ENCODE assay signal across 19 cellular contexts in the genomic region with DNA sequence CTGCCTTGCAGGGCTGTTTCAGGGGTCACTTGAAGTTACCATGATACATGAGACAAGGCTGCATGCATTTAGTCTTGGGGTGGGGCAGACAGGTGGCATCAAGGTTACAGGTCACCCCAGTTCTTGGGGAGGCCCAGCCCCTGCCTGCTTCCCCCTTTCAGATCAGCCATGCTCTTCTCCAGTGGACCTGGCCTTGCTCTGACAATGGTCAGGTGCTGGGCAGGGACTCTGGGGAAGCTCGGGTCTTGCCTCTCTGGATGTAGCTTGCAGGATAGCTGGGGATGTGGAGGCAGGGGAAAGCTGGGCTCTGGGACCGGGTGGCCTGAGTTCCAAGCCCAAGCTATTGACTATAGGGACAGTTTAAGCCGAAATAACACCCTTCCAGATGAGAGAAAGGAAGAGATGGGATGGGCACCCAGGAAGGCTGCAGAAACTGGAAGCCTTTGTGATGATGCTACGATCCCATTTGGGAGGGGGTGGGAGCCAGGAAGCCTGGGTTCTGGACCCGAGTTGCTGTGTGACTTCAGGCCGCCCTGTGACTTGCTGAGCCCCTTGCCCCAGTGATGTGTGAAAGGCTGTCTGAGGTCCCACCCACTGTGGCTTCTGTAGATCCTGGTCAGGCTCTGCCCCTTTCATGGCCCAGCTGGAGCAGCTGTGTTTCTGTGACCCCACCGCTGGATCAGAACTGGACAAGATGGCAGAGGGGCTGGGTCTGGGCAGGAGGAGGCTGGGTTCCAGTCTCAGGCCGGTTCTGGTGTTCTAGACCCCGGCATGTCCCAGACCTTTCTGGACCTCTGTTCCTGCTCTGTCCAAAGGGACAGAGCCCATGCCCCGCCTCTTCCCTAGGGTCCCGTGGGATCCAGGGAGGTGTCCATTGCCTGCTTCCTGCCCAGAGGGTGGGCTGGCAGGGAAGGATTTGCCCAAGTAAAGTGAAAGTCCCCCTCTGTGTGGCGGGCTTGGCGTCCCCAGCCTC. TPM values are rescaled to one million over a fixed set of nuclear protein-coding genes. Genes with fewer than 3 reads are reported as not detected.
DNase-seq lines count a peak whose midpoint lies in the region; TF ChIP-seq lines count a peak whose summit lies in the region.
"Had no signal": no experiment of that assay in that cellular context is flagged by ENCODE, and none has a peak within 500 bp of the region (broad histone marks: within the 10 kb centered on the region; RNA-seq: fewer than 3 reads in every experiment).

No MANE protein-coding gene starts in this region.

- H3K4me1 Mint-ChIP-seq in endothelial cell (ENCODE audit: unreplicated experiment) (peaks cover 23% of the 10 kb centered on the region), nephron (peaks cover 36% of the 10 kb centered on the region)
- H3K4me1 Mint-ChIP-seq: activated CD4-positive, alpha-beta T cell treated with anti-CD3 and anti-CD28 coated beads for 36 hours had no signal

- H3K27me3 Mint-ChIP-seq in endothelial cell (ENCODE audit: unreplicated experiment): peaks cover 18% of the 10 kb centered on the region
- H3K27me3 Mint-ChIP-seq in nephron (ENCODE audit: low read depth): peaks cover 30% of the 10 kb centered on the region

- H3K9me3 Mint-ChIP-seq in endothelial cell (ENCODE audit: unreplicated experiment) (no peaks in the 10 kb centered on the region), nephron (no peaks in the 10 kb centered on the region)

- H3K27me3 ChIP-seq in H7 (ENCODE audit: control insufficient read depth, insufficient read depth, low read length) (peaks cover 12% of the 10 kb centered on the region; the same call in 1 of the 2 replicates), suprapubic skin (peaks cover 10% of the 10 kb centered on the region), dorsolateral prefrontal cortex (peaks cover 0 to 22% (median 0%) of the 10 kb centered on the region in 45 donors)

- no peaks in the 10 kb centered on the region for H3K9me3 ChIP-seq in suprapubic skin
- H3K9me3 ChIP-seq: prostate gland, transverse colon had no signal

- H3K27ac Mint-ChIP-seq in endothelial cell (ENCODE audit: unreplicated experiment) (no peak overlapping the region), nephron (peak overlapping the region in 1 of 3 experiments; percentile 45)
- H3K27ac Mint-ChIP-seq: activated CD4-positive, alpha-beta T cell treated with anti-CD3 and anti-CD28 coated beads for 36 hours; activated naive CD8-positive, alpha-beta T cell; B cell had no signal

- TF ChIP-seq POLR2A in suprapubic skin (IDR thresholded peaks at IDR 0.05): no peak

- H3K4me3 ChIP-seq in H7 (ENCODE audit: insufficient read depth, low read depth, low read length): no peak overlapping the region
- peak overlapping the region; percentile 76 for H3K4me3 ChIP-seq in suprapubic skin
- no peak overlapping the region for H3K4me3 ChIP-seq in dorsolateral prefrontal cortex
- H3K4me3 ChIP-seq: cardiac muscle cell had no signal

- peaks cover 97% of the 10 kb centered on the region for H3K4me1 ChIP-seq in suprapubic skin

- TF ChIP-seq EP300 in suprapubic skin (IDR thresholded peaks at IDR 0.05): no peak

- no peak for TF ChIP-seq CTCF in endothelial cell (IDR thresholded peaks at IDR 0.05; ENCODE audit: unreplicated experiment)
- no peak for TF ChIP-seq CTCF in nephron (IDR thresholded peaks at IDR 0.05; ENCODE audit: unreplicated experiment in 3 of 3)
- TF ChIP-seq CTCF in suprapubic skin (IDR thresholded peaks at IDR 0.05): no peak
- no peak for TF ChIP-seq CTCF in dorsolateral prefrontal cortex (IDR thresholded peaks at IDR 0.05 in 54 of 56, conservative IDR thresholded peaks at IDR 0.05 in 2 of 56; ENCODE audit: low read depth in 1 of 56, partially characterized antibody in 56 of 56)

- intact Hi-C loops in dorsolateral prefrontal cortex (cut with DNase I): no loop called here

- peaks cover 21% of the 10 kb centered on the region for H3K36me3 Mint-ChIP-seq in endothelial cell (ENCODE audit: low read depth, unreplicated experiment)
- no peaks in the 10 kb centered on the region for H3K36me3 Mint-ChIP-seq in nephron (ENCODE audit: low read depth)
- H3K36me3 Mint-ChIP-seq: activated naive CD8-positive, alpha-beta T cell had no signal

- no peaks in the 10 kb centered on the region for H3K36me3 ChIP-seq in H7 (replicated peaks; ENCODE audit: control insufficient read depth, insufficient read depth, low read length)
- H3K36me3 ChIP-seq in suprapubic skin: peaks cover 8% of the 10 kb centered on the region
- H3K36me3 ChIP-seq: cardiac muscle cell, prostate gland, transverse colon had no signal

- H3K27ac ChIP-seq in suprapubic skin (no peak overlapping the region), dorsolateral prefrontal cortex (peak overlapping the region in 1 of 59 donors; percentile 15), caudate nucleus (ENCODE audit: low read depth, low read length) (no peak overlapping the region)
- H3K27ac ChIP-seq: cardiac muscle cell had no signal

- peak; percentile 45 for DNase-seq in H7
- DNase-seq in endothelial cell (ENCODE audit: low spot score): no peak
- no peak for DNase-seq in suprapubic skin (ENCODE audit: low spot score in 2 of 2)
- DNase-seq in dorsolateral prefrontal cortex: no peak
- DNase-seq in NCI-H524 (lab: John Stamatoyannopoulos, UW): no peak
- DNase-seq in caudate nucleus (lab: John Stamatoyannopoulos, UW): no peak
- DNase-seq: activated CD4-positive, alpha-beta T cell treated with anti-CD3 and anti-CD28 coated beads for 36 hours; activated T-cell treated with anti-CD3 and anti-CD28 coated beads for 4 hours; glutamatergic neuron; SIG-M5; stimulated activated CD4-positive, alpha-beta T cell treated with anti-CD3 and anti-CD28 coated beads, Interleukin-1b, Interleukin-23, amount 100 ng/mL, for 48 hours had no signal

- 80% methylated on average over 11 of the region's 13 CpGs for WGBS in suprapubic skin

- H3K4me3 Mint-ChIP-seq in endothelial cell (ENCODE audit: unreplicated experiment): peak overlapping the region; percentile 11
- H3K4me3 Mint-ChIP-seq in nephron: peak overlapping the region; percentile 63 to 81 (median 78)
- H3K4me3 Mint-ChIP-seq: activated CD4-positive, alpha-beta T cell treated with anti-CD3 and anti-CD28 coated beads for 36 hours; activated naive CD8-positive, alpha-beta T cell had no signal

RNA-seq across cellular contexts. Expression of gene TNFAIP2, which starts 2.1 kb away (rescaled TPM):
- 30.1 and 38.7 TPM in 2 replicates for total RNA-seq in H7 (2014; rRNA removed; shearing (Covaris generic))
- total RNA-seq in endothelial cell (ENCODE audit: unreplicated experiment): 163 TPM
- total RNA-seq in suprapubic skin: 10 to 100 TPM; 11.9 to 23.3 (median 16.4) TPM
- total RNA-seq in dorsolateral prefrontal cortex: 10 to 100 TPM; 12.6 to 56.2 (median 22.2) TPM

RNA-seq across cellular contexts. Expression of gene EXOC3L4, which starts 30.9 kb away (rescaled TPM):
- total RNA-seq in H7 (2014; rRNA removed; shearing (Covaris generic)): 0.21 TPM in 1 of 2 replicates, not detected in the other
- total RNA-seq in endothelial cell (ENCODE audit: unreplicated experiment) (not detected), suprapubic skin (1 to 10 TPM in 1 of 4 donors, not detected in 3; 1.5 TPM), dorsolateral prefrontal cortex (under 1 TPM in 3 of 120 experiments, not detected in 117; 0.45 to 0.88 (median 0.49) TPM)
- total RNA-seq: activated CD4-positive, alpha-beta T cell treated with anti-CD3 and anti-CD28 coated beads for 36 hours; B cell; HT1080; M059J had no signal

RNA-seq across cellular contexts. Expression of gene LBHD2, which starts 41.4 kb away (rescaled TPM):
- not detected in 2 replicates for total RNA-seq in H7 (2014; rRNA removed; shearing (Covaris generic))
- not detected for total RNA-seq in endothelial cell (ENCODE audit: unreplicated experiment)
- total RNA-seq in suprapubic skin: not detected
- 1 to 10 TPM in 57 of 120 experiments, under 1 TPM in 20, not detected in 43; 0.58 to 5.7 (median 1.5) TPM for total RNA-seq in dorsolateral prefrontal cortex
- total RNA-seq: activated CD4-positive, alpha-beta T cell treated with anti-CD3 and anti-CD28 coated beads for 36 hours; B cell; cardiac muscle cell; HT1080; M059J; transverse colon had no signal
